ENCODE assay signal across 2 cellular contexts in the genomic region with DNA sequence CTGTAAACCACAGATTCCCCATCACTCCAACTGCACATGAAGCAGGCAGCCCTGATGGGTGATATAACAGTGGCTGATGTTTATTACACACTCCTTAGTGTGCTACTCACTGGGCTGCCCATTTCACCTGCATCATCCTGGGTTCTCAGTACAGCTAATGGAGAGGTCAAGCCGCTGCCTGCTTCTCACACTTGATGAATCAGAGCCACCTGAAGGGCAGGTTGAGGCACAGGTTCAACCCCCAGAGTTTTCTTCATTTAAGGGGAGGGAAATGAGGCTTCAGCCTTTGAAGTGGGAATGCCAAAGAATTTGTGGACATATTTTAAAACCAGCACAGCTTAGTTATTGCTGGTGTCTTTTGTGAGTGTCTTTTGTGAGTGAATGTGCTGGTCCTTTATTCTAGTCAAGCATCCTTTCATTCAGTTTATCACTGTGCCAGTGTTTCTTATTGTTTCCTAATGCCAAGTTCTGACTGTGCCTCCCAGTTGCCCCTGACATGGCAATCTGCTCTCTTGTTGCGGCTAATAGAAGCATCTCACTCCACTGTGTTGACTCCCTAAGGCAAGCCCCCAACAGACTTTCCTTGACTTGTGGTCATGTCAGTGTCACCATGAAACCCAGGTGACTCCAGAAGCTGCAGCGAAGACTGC.
TF ChIP-seq lines count a peak whose summit lies in the region.

No MANE protein-coding gene starts in this region.

TF ChIP-seq in GM23338, 12 proteins besides CTCF, POLR2A, EP300 and RAD21:
- TF ChIP-seq, protein P1, sequence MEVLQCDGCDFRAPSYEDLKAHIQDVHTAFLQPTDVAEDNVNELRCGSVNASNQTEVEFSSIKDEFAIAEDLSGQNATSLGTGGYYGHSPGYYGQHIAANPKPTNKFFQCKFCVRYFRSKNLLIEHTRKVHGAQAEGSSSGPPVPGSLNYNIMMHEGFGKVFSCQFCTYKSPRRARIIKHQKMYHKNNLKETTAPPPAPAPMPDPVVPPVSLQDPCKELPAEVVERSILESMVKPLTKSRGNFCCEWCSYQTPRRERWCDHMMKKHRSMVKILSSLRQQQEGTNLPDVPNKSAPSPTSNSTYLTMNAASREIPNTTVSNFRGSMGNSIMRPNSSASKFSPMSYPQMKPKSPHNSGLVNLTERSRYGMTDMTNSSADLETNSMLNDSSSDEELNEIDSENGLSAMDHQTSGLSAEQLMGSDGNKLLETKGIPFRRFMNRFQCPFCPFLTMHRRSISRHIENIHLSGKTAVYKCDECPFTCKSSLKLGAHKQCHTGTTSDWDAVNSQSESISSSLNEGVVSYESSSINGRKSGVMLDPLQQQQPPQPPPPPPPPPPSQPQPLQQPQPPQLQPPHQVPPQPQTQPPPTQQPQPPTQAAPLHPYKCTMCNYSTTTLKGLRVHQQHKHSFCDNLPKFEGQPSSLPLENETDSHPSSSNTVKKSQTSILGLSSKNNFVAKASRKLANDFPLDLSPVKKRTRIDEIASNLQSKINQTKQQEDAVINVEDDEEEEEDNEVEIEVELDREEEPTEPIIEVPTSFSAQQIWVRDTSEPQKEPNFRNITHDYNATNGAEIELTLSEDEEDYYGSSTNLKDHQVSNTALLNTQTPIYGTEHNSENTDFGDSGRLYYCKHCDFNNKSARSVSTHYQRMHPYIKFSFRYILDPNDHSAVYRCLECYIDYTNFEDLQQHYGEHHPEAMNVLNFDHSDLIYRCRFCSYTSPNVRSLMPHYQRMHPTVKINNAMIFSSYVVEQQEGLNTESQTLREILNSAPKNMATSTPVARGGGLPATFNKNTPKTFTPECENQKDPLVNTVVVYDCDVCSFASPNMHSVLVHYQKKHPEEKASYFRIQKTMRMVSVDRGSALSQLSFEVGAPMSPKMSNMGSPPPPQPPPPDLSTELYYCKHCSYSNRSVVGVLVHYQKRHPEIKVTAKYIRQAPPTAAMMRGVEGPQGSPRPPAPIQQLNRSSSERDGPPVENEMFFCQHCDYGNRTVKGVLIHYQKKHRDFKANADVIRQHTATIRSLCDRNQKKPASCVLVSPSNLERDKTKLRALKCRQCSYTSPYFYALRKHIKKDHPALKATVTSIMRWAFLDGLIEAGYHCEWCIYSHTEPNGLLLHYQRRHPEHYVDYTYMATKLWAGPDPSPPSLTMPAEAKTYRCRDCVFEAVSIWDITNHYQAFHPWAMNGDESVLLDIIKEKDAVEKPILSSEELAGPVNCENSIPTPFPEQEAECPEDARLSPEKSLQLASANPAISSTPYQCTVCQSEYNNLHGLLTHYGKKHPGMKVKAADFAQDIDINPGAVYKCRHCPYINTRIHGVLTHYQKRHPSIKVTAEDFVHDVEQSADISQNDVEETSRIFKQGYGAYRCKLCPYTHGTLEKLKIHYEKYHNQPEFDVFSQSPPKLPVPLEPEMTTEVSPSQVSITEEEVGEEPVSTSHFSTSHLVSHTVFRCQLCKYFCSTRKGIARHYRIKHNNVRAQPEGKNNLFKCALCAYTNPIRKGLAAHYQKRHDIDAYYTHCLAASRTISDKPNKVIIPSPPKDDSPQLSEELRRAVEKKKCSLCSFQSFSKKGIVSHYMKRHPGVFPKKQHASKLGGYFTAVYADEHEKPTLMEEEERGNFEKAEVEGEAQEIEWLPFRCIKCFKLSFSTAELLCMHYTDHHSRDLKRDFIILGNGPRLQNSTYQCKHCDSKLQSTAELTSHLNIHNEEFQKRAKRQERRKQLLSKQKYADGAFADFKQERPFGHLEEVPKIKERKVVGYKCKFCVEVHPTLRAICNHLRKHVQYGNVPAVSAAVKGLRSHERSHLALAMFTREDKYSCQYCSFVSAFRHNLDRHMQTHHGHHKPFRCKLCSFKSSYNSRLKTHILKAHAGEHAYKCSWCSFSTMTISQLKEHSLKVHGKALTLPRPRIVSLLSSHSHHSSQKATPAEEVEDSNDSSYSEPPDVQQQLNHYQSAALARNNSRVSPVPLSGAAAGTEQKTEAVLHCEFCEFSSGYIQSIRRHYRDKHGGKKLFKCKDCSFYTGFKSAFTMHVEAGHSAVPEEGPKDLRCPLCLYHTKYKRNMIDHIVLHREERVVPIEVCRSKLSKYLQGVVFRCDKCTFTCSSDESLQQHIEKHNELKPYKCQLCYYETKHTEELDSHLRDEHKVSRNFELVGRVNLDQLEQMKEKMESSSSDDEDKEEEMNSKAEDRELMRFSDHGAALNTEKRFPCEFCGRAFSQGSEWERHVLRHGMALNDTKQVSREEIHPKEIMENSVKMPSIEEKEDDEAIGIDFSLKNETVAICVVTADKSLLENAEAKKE (CRISPR knock-in tag; IDR thresholded peaks at IDR 0.05), result no peak
- TF ChIP-seq JUNB (IDR thresholded peaks at IDR 0.05; ENCODE audit: unreplicated experiment) (no peak), STAT1 (IDR thresholded peaks at IDR 0.05; ENCODE audit: unreplicated experiment) (no peak), POLR2AphosphoS5 (IDR thresholded peaks at IDR 0.05; ENCODE audit: low read depth) (no peak), CREB1 (CRISPR knock-in tag; IDR thresholded peaks at IDR 0.05; ENCODE audit: low read depth) (no peak), ZNF114 (CRISPR knock-in tag; IDR thresholded peaks at IDR 0.05) (no peak), ZNF331 (CRISPR knock-in tag; IDR thresholded peaks at IDR 0.05; ENCODE audit: low read depth) (no peak)

TF ChIP-seq in H1, 55 proteins besides CTCF, POLR2A, EP300 and RAD21:
- TF ChIP-seq HDAC2 (IDR thresholded peaks at IDR 0.05; ENCODE audit: borderline replicate concordance in 1 of 2, low read depth in 2 of 2, low read length in 2 of 2) (no peak), FOSL1 (IDR thresholded peaks at IDR 0.05; ENCODE audit: insufficient read depth, low read depth, low read length) (no peak), PHF8 (conservative IDR thresholded peaks at IDR 0.05; ENCODE audit: low read depth, low read length) (no peak), JUND (IDR thresholded peaks at IDR 0.05; ENCODE audit: low read length) (no peak), ATF2 (IDR thresholded peaks at IDR 0.05; ENCODE audit: low read length) (no peak), BCL11A (IDR thresholded peaks at IDR 0.05; ENCODE audit: low read depth in 2 of 2, low read length in 2 of 2) (no peak), CTBP2 (IDR thresholded peaks at IDR 0.05; ENCODE audit: borderline replicate concordance, insufficient read depth, insufficient read length, low read length) (no peak), JUN (IDR thresholded peaks at IDR 0.05; ENCODE audit: low read depth, low read length) (no peak), TCF12 (IDR thresholded peaks at IDR 0.05; ENCODE audit: low read depth, low read length) (no peak)
